Comparison of ENCODE assay signal across 19 cellular contexts in the genomic region with DNA sequence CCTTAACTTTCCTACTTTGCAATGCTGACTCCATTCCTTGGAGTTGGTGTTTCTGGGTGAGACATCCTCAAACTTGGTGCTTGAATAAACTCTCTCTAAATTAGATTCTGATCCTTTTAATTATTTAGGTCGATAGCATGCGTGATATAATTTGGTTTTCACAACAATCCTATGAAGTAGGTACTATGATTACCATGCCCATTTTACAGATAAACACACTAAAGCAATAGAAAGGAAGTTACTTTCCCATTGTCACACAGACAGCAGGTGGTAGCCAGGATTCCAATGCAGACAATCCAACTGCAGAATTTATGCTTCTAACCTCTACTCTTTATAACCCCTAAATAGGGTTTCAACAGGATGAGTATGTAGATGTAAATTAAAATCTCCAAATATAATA. TPM values are rescaled to one million over a fixed set of nuclear protein-coding genes. Genes with fewer than 3 reads are reported as not detected.
DNase-seq lines count a peak whose midpoint lies in the region; FAIRE-seq and TF ChIP-seq lines count a peak whose summit lies in the region.
"Had no signal": no experiment of that assay in that cellular context is flagged by ENCODE, and none has a peak within 500 bp of the region (broad histone marks: within the 10 kb centered on the region; RNA-seq: fewer than 3 reads in every experiment).

No MANE protein-coding gene starts in this region.

- H3K4me3 ChIP-seq in HUES6 (ENCODE audit: low read depth, low read length) (no peak overlapping the region), mesodermal cell (ENCODE audit: extremely low read depth, insufficient read depth, low read length, poor library complexity, severe bottlenecking) (no peak overlapping the region)
- H3K4me3 ChIP-seq: BLaER1, SJSA1 had no signal

- no CpG with 5 or more reads among the region's 2 CpGs for WGBS in mesodermal cell (ENCODE audit: insufficient coverage in 2 of 2), 2 experiments

- FAIRE-seq in urothelium cell line (lab: Jason Lieb, UNC) = peak; percentile 20

- peak overlapping the region in 3 of 5 experiments; percentile 3 to 83 (median 8) for H3K4me3 Mint-ChIP-seq in brain
- H3K4me3 Mint-ChIP-seq: CD8-positive, alpha-beta memory T cell had no signal

- H3K9me3 Mint-ChIP-seq in brain = no peaks in the 10 kb centered on the region
- H3K9me3 Mint-ChIP-seq: CD8-positive, alpha-beta memory T cell had no signal

- H3K9ac ChIP-seq in HUES6 (ENCODE audit: low read length) = no peak overlapping the region
- H3K9ac ChIP-seq: BLaER1 had no signal

- H3K36me3 ChIP-seq in HUES6 (ENCODE audit: control insufficient read depth, insufficient read depth, low read length) (peaks cover 37% of the 10 kb centered on the region), mesodermal cell (ENCODE audit: control insufficient read depth, insufficient read depth, low read length) (peaks cover 26% of the 10 kb centered on the region)

- H3K27ac Mint-ChIP-seq in brain = peak overlapping the region; percentile 54 to 98 (median 97)

- no peaks in the 10 kb centered on the region for H3K27me3 Mint-ChIP-seq in brain
- H3K27me3 Mint-ChIP-seq: CD8-positive, alpha-beta memory T cell had no signal

- H3K4me1 Mint-ChIP-seq in brain = peaks cover 45% of the 10 kb centered on the region

- H3K27ac ChIP-seq in HUES6 (ENCODE audit: low read depth, low read length) = 0 out of 2 replicates have a peak overlapping the region, but pooled peaks have one; percentile 30
- H3K27ac ChIP-seq in mesodermal cell (ENCODE audit: low read depth, low read length, severe bottlenecking) = peak overlapping the region; percentile 97
- H3K27ac ChIP-seq: BLaER1, SJSA1 had no signal

- peaks cover 22% of the 10 kb centered on the region for H3K36me3 Mint-ChIP-seq in brain

- H3K9me3 ChIP-seq in HUES6 (ENCODE audit: control insufficient read depth, insufficient read depth, low read depth, low read length) (no peaks in the 10 kb centered on the region), mesodermal cell (ENCODE audit: control insufficient read depth, low read length) (no peaks in the 10 kb centered on the region)
- H3K9me3 ChIP-seq: BLaER1, SJSA1 had no signal

- DNase-seq in urothelium cell line (ENCODE audit: low spot score) (no peak), COLO829 (ENCODE audit: low spot score) (no peak), NCI-H2227 treated with DMSO at 0.1 percent for 48 hours (lab: John Stamatoyannopoulos, UW) (no peak)
- DNase-seq in activated CD4-positive, alpha-beta T cell treated with anti-CD3 and anti-CD28 coated beads for 4 hours = no peak
- DNase-seq: CD8-positive, alpha-beta memory T cell; KBM-7; NCI-H1092 treated with DMSO at 0.1 percent for 48 hours; NCI-H1694; NCI-H2107; NCI-H345; NCI-H526 treated with DMSO at 0.1 percent for 48 hours; NK-92 treated with Interleukin-12 subunit alpha and Interleukin-12 subunit beta, amount 100 ng/mL, for 24 hours; OCI-M1; RPMI8226 had no signal

- no peak for TF ChIP-seq CTCF in brain (conservative IDR thresholded peaks at IDR 0.05)

- H3K4me1 ChIP-seq in HUES6 (ENCODE audit: control insufficient read depth, insufficient read depth, low read length) (peaks cover 32% of the 10 kb centered on the region), mesodermal cell (ENCODE audit: control insufficient read depth, insufficient read depth, low read length, poor library complexity, severe bottlenecking) (peaks cover 4% of the 10 kb centered on the region)
- H3K4me1 ChIP-seq: SJSA1 had no signal

- H3K27me3 ChIP-seq in HUES6 (ENCODE audit: control insufficient read depth, insufficient read depth, low read length) = no peaks in the 10 kb centered on the region
- H3K27me3 ChIP-seq: BLaER1, SJSA1 had no signal

RNA-seq across cellular contexts. Expression of gene AASDH, which starts 21.7 kb away (rescaled TPM):
- polyA plus RNA-seq in brain (ENCODE audit: insufficient read depth, low read depth, low replicate concordance) = 2.4 TPM
- polyA plus RNA-seq in mesodermal cell (2013, experiment 1 of 2) = 9.4 TPM
- polyA plus RNA-seq in mesodermal cell (2013, experiment 2 of 2) = 11.7 TPM

RNA-seq across cellular contexts. Expression of gene PPAT, which starts 26.4 kb away (rescaled TPM):
- polyA plus RNA-seq in brain (ENCODE audit: insufficient read depth, low read depth, low replicate concordance) = 8.4 TPM
- polyA plus RNA-seq in mesodermal cell (2013, experiment 1 of 2) = 28.8 TPM
- polyA plus RNA-seq in mesodermal cell (2013, experiment 2 of 2) = 30.3 TPM

RNA-seq across cellular contexts. Expression of gene PAICS, which starts 27.1 kb away (rescaled TPM):
- 45.7 TPM for polyA plus RNA-seq in brain (ENCODE audit: insufficient read depth, low read depth, low replicate concordance)
- polyA plus RNA-seq in mesodermal cell (2013, experiment 1 of 2) = 183 TPM
- 198 TPM for polyA plus RNA-seq in mesodermal cell (2013, experiment 2 of 2)

RNA-seq across cellular contexts. Expression of gene SRP72, which starts 58.4 kb away (rescaled TPM):
- polyA plus RNA-seq in brain (ENCODE audit: insufficient read depth, low read depth, low replicate concordance) = 26.9 TPM
- 127 TPM for polyA plus RNA-seq in mesodermal cell (2013, experiment 1 of 2)
- 137 TPM for polyA plus RNA-seq in mesodermal cell (2013, experiment 2 of 2)
